Comparison of ENCODE assay signal across 8 cellular contexts in genomic region chr15:99928429-99928981, GRCh38.
A peak's percentile ranks its signal among the peaks of the same experiment; 100 is the strongest.
DNase-seq lines count a peak whose midpoint lies in the region; ATAC-seq and TF ChIP-seq lines count a peak whose summit lies in the region.

No MANE protein-coding gene starts in this region.

- no peak for TF ChIP-seq POLR2A in testis (IDR thresholded peaks at IDR 0.05)

- H3K36me3 Mint-ChIP-seq in osteocyte (ENCODE audit: unreplicated experiment), result no peaks in the 10 kb centered on the region

- peak overlapping the region; percentile 22 to 79 for H3K27ac ChIP-seq in testis

- peaks cover 4% of the 10 kb centered on the region for H3K4me1 Mint-ChIP-seq in osteocyte (ENCODE audit: unreplicated experiment)

- no peaks in the 10 kb centered on the region for H3K9me3 Mint-ChIP-seq in osteocyte (ENCODE audit: unreplicated experiment)

- in situ Hi-C loops in SK-MEL-5 (cut with HindIII; ENCODE audit: low pct_unique_long_range_greater_than_20kb, low sequenced_read_pairs), result no loop called here

- H3K36me3 ChIP-seq in testis (ENCODE audit: low read depth, missing control alignments), result no peaks in the 10 kb centered on the region

- DNase-seq in AML-193 (lab: John Stamatoyannopoulos, UW) (peak; percentile 25 to 39), SK-MEL-5 (ENCODE audit: low read depth, low spot score) (peak; percentile 60), glomerular endothelial cell (ENCODE audit: extremely low read depth, low read depth, low spot score) (peak; percentile 16), osteocyte (ENCODE audit: extremely low spot score, unreplicated experiment) (peak; percentile 95), testis (peak; percentile 86)
- DNase-seq in activated naive CD4-positive, alpha-beta T cell treated with anti-CD3 and anti-CD28 coated beads, Interleukin-2, amount 50 U/mL, for 16 hours, result peak; percentile 88

- peak; percentile 93 for ATAC-seq in GM18909 (IDR thresholded peaks at IDR 0.05; ENCODE audit: poor library complexity, unreplicated experiment)
- peak; percentile 94 for ATAC-seq in HG03196 (IDR thresholded peaks at IDR 0.05; ENCODE audit: unreplicated experiment)

- H3K4me3 ChIP-seq in testis, result peak overlapping the region; percentile 31 to 57

- no peaks in the 10 kb centered on the region for H3K27me3 ChIP-seq in testis

- no peaks in the 10 kb centered on the region for H3K9me3 ChIP-seq in testis

- TF ChIP-seq CTCF in osteocyte (IDR thresholded peaks at IDR 0.05) (peak; percentile 78), testis (IDR thresholded peaks at IDR 0.05) (peak; percentile 49 to 81 (median 53))

- peaks cover 4% of the 10 kb centered on the region for H3K4me1 ChIP-seq in testis

- peak overlapping the region; percentile 70 for H3K27ac Mint-ChIP-seq in osteocyte (ENCODE audit: unreplicated experiment)

- peak overlapping the region; percentile 74 for H3K4me3 Mint-ChIP-seq in osteocyte (ENCODE audit: unreplicated experiment)

- intact Hi-C loops in testis (cut with DNase I; ENCODE audit: low total_unique reads), result no loop called here

- H3K27me3 Mint-ChIP-seq in osteocyte (ENCODE audit: unreplicated experiment), result peaks cover 13% of the 10 kb centered on the region

- WGBS in testis, 2 donors, result 7 to 59% methylated on average over 6 to 28 of the region's 38 CpGs

Comparison
In these comparisons a context has a peak if more than half of its experiments do, and no peak if none do; other contexts are left out.
1. Peak in every context shown above with its lines: DNase-seq, ATAC-seq, H3K4me3 ChIP-seq and H3K27ac ChIP-seq.
2. DNase-seq: peak in every context shown above with its lines; median percentile 95 in osteocyte; 88 in activated naive CD4-positive, alpha-beta T cell treated with anti-CD3 and anti-CD28 coated beads, Interleukin-2, amount 50 U/mL, for 16 hours; 86 in testis; 60 in SK-MEL-5; 32 in AML-193; 16 in glomerular endothelial cell.